In the genomic region with DNA sequence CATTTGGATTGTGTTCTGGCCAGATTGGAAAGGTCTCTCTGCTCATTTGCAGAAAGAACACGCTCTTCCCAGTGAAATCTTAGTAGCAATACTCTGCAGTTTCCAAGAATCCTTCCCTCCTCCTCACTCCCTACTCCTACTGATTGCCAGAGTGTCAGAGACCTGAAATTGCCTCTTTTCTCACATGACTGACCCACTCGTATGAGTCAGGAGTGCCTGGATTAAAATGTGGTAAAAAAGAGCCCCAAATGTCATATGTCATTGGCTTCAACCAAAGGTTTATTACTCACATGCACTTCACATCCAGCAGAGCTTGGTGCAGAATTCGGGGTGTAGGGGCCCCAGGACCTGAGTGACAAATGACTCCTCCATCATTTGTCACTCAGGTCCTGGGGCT, we compare ENCODE assay signal across 1 cellular context.
TF ChIP-seq lines count a peak whose summit lies in the region.

No MANE protein-coding gene starts in this region.

TF ChIP-seq in H1, 55 proteins besides CTCF, POLR2A, EP300 and RAD21 (continued from another document):
- TF ChIP-seq RXRA (IDR thresholded peaks at IDR 0.05; ENCODE audit: insufficient read depth, low read depth, low read length) (no peak), HDAC2 (IDR thresholded peaks at IDR 0.05; ENCODE audit: borderline replicate concordance in 1 of 2, low read depth in 2 of 2, low read length in 2 of 2) (no peak), TBP (IDR thresholded peaks at IDR 0.05; ENCODE audit: low read depth, low read length) (no peak)
- TF ChIP-seq, protein P1, sequence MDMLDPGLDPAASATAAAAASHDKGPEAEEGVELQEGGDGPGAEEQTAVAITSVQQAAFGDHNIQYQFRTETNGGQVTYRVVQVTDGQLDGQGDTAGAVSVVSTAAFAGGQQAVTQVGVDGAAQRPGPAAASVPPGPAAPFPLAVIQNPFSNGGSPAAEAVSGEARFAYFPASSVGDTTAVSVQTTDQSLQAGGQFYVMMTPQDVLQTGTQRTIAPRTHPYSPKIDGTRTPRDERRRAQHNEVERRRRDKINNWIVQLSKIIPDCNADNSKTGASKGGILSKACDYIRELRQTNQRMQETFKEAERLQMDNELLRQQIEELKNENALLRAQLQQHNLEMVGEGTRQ (IDR thresholded peaks at IDR 0.05; ENCODE audit: low read length): no peak
TF ChIP-seq in H1: peak in this region for 0.
